Comparison of ENCODE assay signal across 16 cellular contexts in genomic region chr7:156516791-156517378, GRCh38.
"Had no signal": no experiment of that assay in that cellular context is flagged by ENCODE, and none has a peak within 500 bp of the region (broad histone marks: within the 10 kb centered on the region; RNA-seq: fewer than 3 reads in every experiment).

No MANE protein-coding gene starts in this region.

- H3K4me1 Mint-ChIP-seq: activated naive CD8-positive, alpha-beta T cell treated with anti-CD3 and anti-CD28 coated beads, Interleukin-2, amount 10 ng/mL, durations not matched to agents 7 days and 5 days; activated T-helper 17 cell treated with anti-CD3 and anti-CD28 coated beads, Interleukin-2, amount 50 U/mL, for 72 hours had no signal

- H3K27ac ChIP-seq: brain microvascular endothelial cell, right atrium auricular region, skin epidermis, suprapubic skin, WERI-Rb-1 had no signal

- DNase-seq: activated CD4-positive, alpha-beta T cell treated with anti-CD3 and anti-CD28 coated beads for 1 hour; activated naive CD4-positive, alpha-beta T cell; activated naive CD8-positive, alpha-beta T cell treated with anti-CD3 and anti-CD28 coated beads, Interleukin-2, amount 10 ng/mL, durations not matched to agents 7 days and 5 days; activated T-cell treated with anti-CD3 and anti-CD28 coated beads for 4 hours; cortex of kidney; effector CD8-positive, alpha-beta T cell; stimulated activated CD4-positive, alpha-beta T cell treated with anti-CD3 and anti-CD28 coated beads, Interleukin-15, amount 100 ng/mL, for 24 hours; stimulated activated CD4-positive, alpha-beta T cell treated with anti-CD3 and anti-CD28 coated beads, Interleukin-2, amount 100 ng/mL, for 48 hours; WERI-Rb-1 had no signal

- H3K36me3 ChIP-seq: brain microvascular endothelial cell, right atrium auricular region, suprapubic skin, WERI-Rb-1 had no signal

- H3K36me3 Mint-ChIP-seq: activated naive CD8-positive, alpha-beta T cell treated with anti-CD3 and anti-CD28 coated beads, Interleukin-2, amount 10 ng/mL, durations not matched to agents 7 days and 5 days had no signal

- H3K27ac Mint-ChIP-seq: activated naive CD8-positive, alpha-beta T cell treated with anti-CD3 and anti-CD28 coated beads, Interleukin-2, amount 10 ng/mL, durations not matched to agents 7 days and 5 days; activated T-helper 17 cell treated with anti-CD3 and anti-CD28 coated beads, Interleukin-2, amount 50 U/mL, for 72 hours; stimulated activated naive CD8-positive, alpha-beta T cell treated with anti-CD3 and anti-CD28 coated beads, Interleukin-15, Interleukin-2, amounts not matched to agents 100 ng/mL and 50 ng/mL, for 24 hours had no signal

- H3K27me3 ChIP-seq: brain microvascular endothelial cell, right atrium auricular region, suprapubic skin had no signal

- H3K4me3 ChIP-seq: lung, right atrium auricular region, skin epidermis, suprapubic skin had no signal

- H3K4me1 ChIP-seq: right atrium auricular region, suprapubic skin had no signal

- ATAC-seq: activated T-helper 17 cell treated with anti-CD3 and anti-CD28 coated beads, Interleukin-2, amount 50 U/mL, for 72 hours had no signal

- H3K9me3 Mint-ChIP-seq: activated T-helper 17 cell treated with anti-CD3 and anti-CD28 coated beads, Interleukin-2, amount 50 U/mL, for 72 hours had no signal

- H3K4me3 Mint-ChIP-seq: activated naive CD8-positive, alpha-beta T cell treated with anti-CD3 and anti-CD28 coated beads, Interleukin-2, amount 10 ng/mL, durations not matched to agents 7 days and 5 days; activated T-helper 17 cell treated with anti-CD3 and anti-CD28 coated beads, Interleukin-2, amount 50 U/mL, for 72 hours; stimulated activated naive CD8-positive, alpha-beta T cell treated with anti-CD3 and anti-CD28 coated beads, Interleukin-15, Interleukin-2, amounts not matched to agents 100 ng/mL and 50 ng/mL, for 24 hours had no signal
